15 cellular contexts compared by ENCODE assay signal in genomic region chr12:41032386-41032785, GRCh38.
DNase-seq lines count a peak whose midpoint lies in the region; ATAC-seq and TF ChIP-seq lines count a peak whose summit lies in the region.
"Had no signal": no experiment of that assay in that cellular context is flagged by ENCODE, and none has a peak within 500 bp of the region (broad histone marks: within the 10 kb centered on the region; RNA-seq: fewer than 3 reads in every experiment).

No MANE protein-coding gene starts in this region.

- no peak overlapping the region for H3K4ac ChIP-seq in IMR-90 (ENCODE audit: low read depth, low read length)

- no peak overlapping the region for H2AFZ ChIP-seq in IMR-90 (replicated peaks; ENCODE audit: low read length, poor library complexity)

- no peak overlapping the region for H2BK5ac ChIP-seq in IMR-90 (ENCODE audit: low read depth, low read length, poor library complexity, severe bottlenecking)

- H3K18ac ChIP-seq in IMR-90 (ENCODE audit: low read depth, low read length) = peak overlapping the region; percentile 29; the same call in 1 of the 2 replicates

- POLR2A ChIA-PET in IMR-90 (lab: Charles Lee; ENCODE audit: unreplicated experiment) = no interaction called here

- H2BK20ac ChIP-seq in IMR-90 (ENCODE audit: low read depth, low read length) = no peak overlapping the region

- DNase-seq in IMR-90 (no peak), amniotic epithelial cell (ENCODE audit: low read depth) (peak; percentile 23), foreskin melanocyte (peak; percentile 64), GM13977 (ENCODE audit: low spot score) (no peak)
- no peak for DNase-seq in activated CD8-positive, alpha-beta memory T cell treated with anti-CD3 and anti-CD28 coated beads, Interleukin-2, amount 50 U/mL, for 48 hours
- DNase-seq: 8988T; CD4-positive, alpha-beta memory T cell; DMS79 treated with DMSO at 0.1 percent for 48 hours; EL; H9 had no signal

- H4K8ac ChIP-seq in IMR-90 (ENCODE audit: low read depth in 2 of 2, low read length in 2 of 2) = no peak overlapping the region

- intact Hi-C loops in IMR-90 (cut with micrococcal nuclease) = no loop called here

- BruUV-seq in IMR-90 (replicated peaks; lab: Mats Ljungman, UMichigan) = no TSS peak

- H3K79me1 ChIP-seq in IMR-90 (ENCODE audit: low read depth in 1 of 2, low read length in 2 of 2) = no peaks in the 10 kb centered on the region

- no peaks in the 10 kb centered on the region for H3K27me3 ChIP-seq in IMR-90 (ENCODE audit: control insufficient read depth, insufficient read depth, low read length)
- H3K27me3 ChIP-seq: BLaER1 had no signal

- H3K56ac ChIP-seq in IMR-90 (ENCODE audit: extremely low read depth, insufficient read depth, low read length) = no peak overlapping the region

- no peak overlapping the region for H4K5ac ChIP-seq in IMR-90 (ENCODE audit: low read depth, low read length)

- in situ Hi-C loops in IMR-90 (cut with MboI; ENCODE audit: low sequenced_read_pairs) = no loop called here
- in situ Hi-C loops in GM13977 (cut with MboI; ENCODE audit: low pct_unique_long_range_greater_than_20kb, low sequenced_read_pairs, unreplicated experiment) = no loop called here

- H3K27ac ChIP-seq in IMR-90 (ENCODE audit: insufficient read depth, low read length) = no peak overlapping the region
- H3K27ac ChIP-seq: BLaER1 had no signal

- no peak overlapping the region for H3K9ac ChIP-seq in IMR-90 (ENCODE audit: low read depth, low read length)
- H3K9ac ChIP-seq: BLaER1 had no signal

- no peak overlapping the region for H2AK9ac ChIP-seq in IMR-90 (replicated peaks; ENCODE audit: low read depth, low read length, poor library complexity)

- no peak for TF ChIP-seq RAD21 in IMR-90 (IDR thresholded peaks at IDR 0.05; ENCODE audit: low read length)

- no peak overlapping the region for H3K23ac ChIP-seq in IMR-90 (ENCODE audit: low read depth, low read length)

- TF ChIP-seq CTCF in IMR-90 (conservative IDR thresholded peaks at IDR 0.05; ENCODE audit: low read depth, low read length) = no peak
- no peak for TF ChIP-seq CTCF in GM13977 (IDR thresholded peaks at IDR 0.05; ENCODE audit: extremely low read depth, insufficient read depth, missing control alignments)

- no peak overlapping the region for H2BK15ac ChIP-seq in IMR-90 (ENCODE audit: low read depth, low read length)

- no peak overlapping the region for H2AK5ac ChIP-seq in IMR-90 (ENCODE audit: low read depth, low read length)

- H3K4me2 ChIP-seq in IMR-90 (ENCODE audit: low read depth, low read length) = no peak overlapping the region
- H3K4me2 ChIP-seq: BLaER1 had no signal

- no peak overlapping the region for H3K4me3 ChIP-seq in IMR-90 (ENCODE audit: insufficient read depth, low read depth, low read length)
- H3K4me3 ChIP-seq: BLaER1, GM12878 had no signal

- no peaks in the 10 kb centered on the region for H3K9me3 ChIP-seq in IMR-90 (ENCODE audit: control insufficient read depth, insufficient read depth, low read length)
- H3K9me3 ChIP-seq: BLaER1 had no signal

- H3K36me3 ChIP-seq in IMR-90 (ENCODE audit: control insufficient read depth, insufficient read depth, low read length) = no peaks in the 10 kb centered on the region
- H3K36me3 ChIP-seq: BLaER1 had no signal

- H3K4me1 ChIP-seq in IMR-90 (ENCODE audit: control insufficient read depth, insufficient read depth, low read length) = no peaks in the 10 kb centered on the region
- H3K4me1 ChIP-seq: BLaER1 had no signal

- CTCF ChIA-PET in IMR-90 (lab: Yijun Ruan, JAX) = no interaction called here

- no peak overlapping the region for H4K91ac ChIP-seq in IMR-90 (ENCODE audit: insufficient read depth, low read depth, low read length)

- TF ChIP-seq POLR2A in IMR-90 (IDR thresholded peaks at IDR 0.05; ENCODE audit: low read depth, low read length) = no peak

- no peaks in the 10 kb centered on the region for H4K20me1 ChIP-seq in IMR-90 (ENCODE audit: insufficient read depth, low read length)
- H4K20me1 ChIP-seq: BLaER1 had no signal

- H3K14ac ChIP-seq in IMR-90 (replicated peaks; ENCODE audit: low read depth, low read length) = no peak overlapping the region

- dilution Hi-C loops in IMR-90 (cut with HindIII; ENCODE audit: low sequenced_read_pairs, unreplicated experiment) = no loop called here

- H3K9me1 ChIP-seq in IMR-90 (ENCODE audit: insufficient read depth, low read length) = no peaks in the 10 kb centered on the region

- no peak overlapping the region for H2BK120ac ChIP-seq in IMR-90 (ENCODE audit: low read depth, low read length)

- no peak for ATAC-seq in IMR-90 (ENCODE audit: low read depth)
- ATAC-seq in GM18907 (IDR thresholded peaks at IDR 0.05; ENCODE audit: unreplicated experiment) = no peak
- ATAC-seq in HG02588 (IDR thresholded peaks at IDR 0.05; ENCODE audit: unreplicated experiment) = no peak
- ATAC-seq: GM12878, HepG2 had no signal

TF ChIP-seq in IMR-90, 13 proteins besides CTCF, POLR2A, EP300 and RAD21:
- TF ChIP-seq USF2 (IDR thresholded peaks at IDR 0.05; ENCODE audit: low read depth, low read length) (no peak), ELK1 (IDR thresholded peaks at IDR 0.05; ENCODE audit: borderline replicate concordance, low read depth, low read length) (no peak), MAFK (IDR thresholded peaks at IDR 0.05; ENCODE audit: low read depth, low read length) (no peak), BHLHE40 (IDR thresholded peaks at IDR 0.05; ENCODE audit: low read depth, low read length) (no peak), CHD1 (IDR thresholded peaks at IDR 0.05; ENCODE audit: low read depth, low read length) (no peak), NFE2L2 (IDR thresholded peaks at IDR 0.05; ENCODE audit: low read depth, low read length) (no peak), CEBPB (IDR thresholded peaks at IDR 0.05; ENCODE audit: low read depth, low read length) (no peak), MXI1 (IDR thresholded peaks at IDR 0.05; ENCODE audit: borderline replicate concordance, low read depth, low read length) (no peak), RCOR1 (IDR thresholded peaks at IDR 0.05; ENCODE audit: insufficient replicate concordance, low read length) (no peak), RFX5 (IDR thresholded peaks at IDR 0.05; ENCODE audit: low read depth, low read length) (no peak), FOS (IDR thresholded peaks at IDR 0.05; ENCODE audit: low read depth, low read length) (no peak), MAZ (IDR thresholded peaks at IDR 0.05; ENCODE audit: borderline replicate concordance, low read depth, low read length) (no peak), SMC3 (IDR thresholded peaks at IDR 0.05; ENCODE audit: low read depth, low read length) (no peak)

Comparison
In these comparisons a context has a peak if more than half of its experiments do, and no peak if none do; other contexts are left out.
1. DNase-seq: peak in amniotic epithelial cell (single experiment) and foreskin melanocyte (single experiment); none in IMR-90 (single experiment), GM13977 (single experiment) and activated CD8-positive, alpha-beta memory T cell treated with anti-CD3 and anti-CD28 coated beads, Interleukin-2, amount 50 U/mL, for 48 hours (single experiment).